8 cellular contexts compared by ENCODE assay signal in the genomic region with DNA sequence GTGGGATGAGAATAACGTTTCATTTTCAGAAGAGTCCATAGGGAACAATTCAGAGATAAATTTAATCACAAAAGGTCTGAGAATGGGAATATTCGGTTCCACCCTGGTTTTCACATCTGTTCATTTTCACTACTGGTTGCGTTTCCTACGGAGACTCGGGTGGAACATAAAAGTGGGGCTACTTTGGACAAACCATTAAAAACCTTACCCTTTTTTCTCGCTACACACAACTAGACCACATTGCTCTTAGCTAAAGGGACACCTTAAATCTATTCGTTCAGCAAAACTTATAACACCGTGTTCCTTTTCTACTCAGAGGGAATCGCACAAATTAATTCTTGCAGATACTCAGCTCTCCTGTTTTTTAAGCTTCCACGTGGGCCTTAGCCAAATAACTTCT. TPM values are rescaled to one million over a fixed set of nuclear protein-coding genes. Genes with fewer than 3 reads are reported as not detected.
DNase-seq lines count a peak whose midpoint lies in the region; ATAC-seq and TF ChIP-seq lines count a peak whose summit lies in the region.

No MANE protein-coding gene starts in this region.

- peak overlapping the region; percentile 80 for H3K4me3 Mint-ChIP-seq in GM23338
- H3K4me3 Mint-ChIP-seq in T-cell = peak overlapping the region; percentile 37 to 96 (median 95)

- POLR2A ChIA-PET in T-cell (lab: Charles Lee) = interaction anchor here in 1 of 2 donors (1.9 kb wide), 1 partner anchor 16 kb away, joined by 8 read pairs; no protein-coding TSS in a partner anchor

- H3K9me3 Mint-ChIP-seq in GM23338 (no peaks in the 10 kb centered on the region; the same call in 2 of the 3 replicates), T-cell (no peaks in the 10 kb centered on the region)

- ATAC-seq in GM23338 (no peak), T-cell (replicated peaks in 1 of 4) (no peak), gastroesophageal sphincter (no peak), gastrocnemius medialis (no peak)

- H3K27ac ChIP-seq in GM23338 (ENCODE audit: low read depth) (no peak overlapping the region), gastroesophageal sphincter (peak overlapping the region; percentile 70 to 97 (median 93)), gastrocnemius medialis (peak overlapping the region; percentile 91 to 98 (median 96))

- H3K9me2 ChIP-seq in GM23338 (ENCODE audit: insufficient read depth) = no peaks in the 10 kb centered on the region

- H3K4me1 ChIP-seq in GM23338 (ENCODE audit: insufficient read depth) (peaks cover 22% of the 10 kb centered on the region), gastroesophageal sphincter (peaks cover 0 to 71% (median 10%) of the 10 kb centered on the region in 3 donors), gastrocnemius medialis (peaks cover 43 to 53% of the 10 kb centered on the region in 2 donors)

- CTCF ChIA-PET in T-cell (lab: Charles Lee) = interaction anchor here (0.5 to 4.1 kb wide), 24 partner anchors 8 to 1292 kb away, joined by 3 to 64 read pairs (median 4); partner anchors contain the start of genes PEBP1 (in 1 of the 2), PRKAB1 (in 1 of the 2) and WSB2 (in 1 of the 2)

- H3K9me3 ChIP-seq in gastroesophageal sphincter = no peaks in the 10 kb centered on the region
- no peaks in the 10 kb centered on the region for H3K9me3 ChIP-seq in gastrocnemius medialis

- peaks cover 19% of the 10 kb centered on the region for H4K20me1 ChIP-seq in GM23338 (replicated peaks; ENCODE audit: insufficient read depth)

- H3K4me1 Mint-ChIP-seq in GM23338 (peaks cover 30% of the 10 kb centered on the region), T-cell (peaks cover 50 to 60% (median 59%) of the 10 kb centered on the region in 3 donors)

- no peak for TF ChIP-seq POLR2A in gastroesophageal sphincter (IDR thresholded peaks at IDR 0.05)
- no peak for TF ChIP-seq POLR2A in gastrocnemius medialis (IDR thresholded peaks at IDR 0.05)

- H3K4me2 ChIP-seq in GM23338 = peak overlapping the region; percentile 97

- H3K79me2 ChIP-seq in GM23338 (replicated peaks; ENCODE audit: insufficient read depth) = peaks cover 36% of the 10 kb centered on the region

- H3K36me3 ChIP-seq in GM23338 (ENCODE audit: insufficient read depth) (peaks cover 9% of the 10 kb centered on the region; the same call in 1 of the 2 replicates), gastroesophageal sphincter (peaks cover 0 to 17% of the 10 kb centered on the region in 2 donors), gastrocnemius medialis (peaks cover 0 to 9% of the 10 kb centered on the region in 2 donors)

- in situ Hi-C loops in gastrocnemius medialis (cut with MboI; ENCODE audit: low sequenced_read_pairs in 4 of 4) = loop anchor here in 1 of 4 donors (5.0 kb wide), 1 partner anchor 193 kb away; no protein-coding TSS in a partner anchor

- 56 to 70% methylated on average over 7 to 10 of the region's 10 CpGs for WGBS in gastroesophageal sphincter (ENCODE audit: low coverage in 1 of 2), 2 donors

- H3K27me3 ChIP-seq in GM23338 (ENCODE audit: insufficient read depth) (peaks cover 17% of the 10 kb centered on the region), gastroesophageal sphincter (no peaks in the 10 kb centered on the region), gastrocnemius medialis (no peaks in the 10 kb centered on the region)

- no peak for TF ChIP-seq CTCF in GM23338 (conservative IDR thresholded peaks at IDR 0.05; ENCODE audit: low read depth in 2 of 2)
- TF ChIP-seq CTCF in gastroesophageal sphincter (IDR thresholded peaks at IDR 0.05) = no peak
- TF ChIP-seq CTCF in gastrocnemius medialis (IDR thresholded peaks at IDR 0.05 in 4 of 5, conservative IDR thresholded peaks at IDR 0.05 in 1 of 5) = no peak

- H3F3A ChIP-seq in GM23338 (replicated peaks; ENCODE audit: low read depth) = 0 out of 2 replicates have a peak, but pooled peaks cover 3% of the 10 kb centered on the region

- H3K27ac Mint-ChIP-seq in GM23338 (no peak overlapping the region), T-cell (peak overlapping the region; percentile 99 to 100)

- DNase-seq in GM23338 (ENCODE audit: low spot score) (no peak), T-cell (no peak), gastrocnemius medialis (no peak), HT-29 (ENCODE audit: low spot score) (no peak), KG1 (lab: John Stamatoyannopoulos, UW) (no peak), activated gamma-delta T cell (lab: John Stamatoyannopoulos, UW) (no peak), NCI-H146 treated with DMSO at 0.1 percent for 48 hours (lab: John Stamatoyannopoulos, UW; ENCODE audit: unreplicated experiment) (no peak)

- H3K27me3 Mint-ChIP-seq in GM23338 (ENCODE audit: insufficient read depth, low read depth, poor library complexity) (peaks cover 16% of the 10 kb centered on the region), T-cell (no peaks in the 10 kb centered on the region)

- H3K36me3 Mint-ChIP-seq in GM23338 (ENCODE audit: low read depth) (peaks cover 9% of the 10 kb centered on the region), T-cell (peaks cover 6% of the 10 kb centered on the region)

- no peak overlapping the region for H2AFZ ChIP-seq in GM23338

- intact Hi-C loops in gastrocnemius medialis (cut with DNase I; ENCODE audit: low total_unique reads) = loop anchor here (1.0 to 10.0 kb wide), 7 partner anchors 162 to 1829 kb away; partner anchors contain the start of genes HSPB8, PEBP1, RNFT2 and RPLP0

- no peak for TF ChIP-seq EP300 in gastroesophageal sphincter (IDR thresholded peaks at IDR 0.05)

- peak overlapping the region; percentile 79 for H3K4me3 ChIP-seq in GM23338
- H3K4me3 ChIP-seq in gastroesophageal sphincter = peak overlapping the region in 1 of 2 donors; percentile 99
- peak overlapping the region; percentile 15 to 97 (median 84) for H3K4me3 ChIP-seq in gastrocnemius medialis

TF ChIP-seq in GM23338, 12 proteins besides CTCF, POLR2A, EP300 and RAD21 (continues in another document):
- TF ChIP-seq EZH2 (IDR thresholded peaks at IDR 0.05; ENCODE audit: low read depth, unreplicated experiment) (no peak), POLR2AphosphoS5 (IDR thresholded peaks at IDR 0.05; ENCODE audit: low read depth) (no peak), ETS1 (IDR thresholded peaks at IDR 0.05) (no peak), ZNF114 (CRISPR knock-in tag; IDR thresholded peaks at IDR 0.05) (no peak), STAT1 (IDR thresholded peaks at IDR 0.05; ENCODE audit: unreplicated experiment) (no peak), NANOG (IDR thresholded peaks at IDR 0.05; ENCODE audit: borderline replicate concordance) (no peak)

RNA-seq across cellular contexts. Expression of gene SUDS3, which starts 1.0 kb away (rescaled TPM):
- total RNA-seq in GM23338 (2014; rRNA removed; shearing (Covaris generic)) = 73.8 and 77.1 TPM in 2 replicates
- polyA plus RNA-seq in GM23338 (2016; fragmentation: Nextera tagmentation; extraction: Ambion mirVana) = 53.0 and 56.9 TPM in 2 replicates
- total RNA-seq in T-cell = 10 to 100 TPM; 23.0 to 29.9 (median 26.3) TPM
- total RNA-seq in gastroesophageal sphincter = 10 to 100 TPM; 57.2 to 65.5 (median 61.5) TPM
- total RNA-seq in gastrocnemius medialis = 10 to 100 TPM; 17.0 to 33.2 (median 29.1) TPM
- 32.2 and 33.6 TPM in 2 replicates for total RNA-seq in HT-29 (2014; rRNA removed; shearing (Covaris generic))

RNA-seq across cellular contexts. Expression of gene TAOK3, which starts 2.6 kb away (rescaled TPM):
- 7.6 and 7.7 TPM in 2 replicates for total RNA-seq in GM23338 (2014; rRNA removed; shearing (Covaris generic))
- polyA plus RNA-seq in GM23338 (2016; fragmentation: Nextera tagmentation; extraction: Ambion mirVana) = 16.7 and 20.4 TPM in 2 replicates
- total RNA-seq in T-cell (10 to 100 TPM; 58.7 to 93.6 (median 67.4) TPM), gastroesophageal sphincter (10 to 100 TPM; 26.9 to 55.0 (median 36.7) TPM), gastrocnemius medialis (10 to 100 TPM; 13.5 to 24.5 (median 15.1) TPM)
- 3.1 and 5.5 TPM in 2 replicates for total RNA-seq in HT-29 (2014; rRNA removed; shearing (Covaris generic))
